In genomic region chr17:7439462-7440112, GRCh38 we compare ENCODE assay signal across 10 cellular contexts. TPM values are rescaled to one million over a fixed set of nuclear protein-coding genes. Genes with fewer than 3 reads are reported as not detected.
A peak's percentile ranks its signal among the peaks of the same experiment; 100 is the strongest.
DNase-seq lines count a peak whose midpoint lies in the region; ATAC-seq and TF ChIP-seq lines count a peak whose summit lies in the region.
"Had no signal": no experiment of that assay in that cellular context is flagged by ENCODE, and none has a peak within 500 bp of the region (broad histone marks: within the 10 kb centered on the region; RNA-seq: fewer than 3 reads in every experiment).

Gene FGF11, plus strand, starts transcription at chr17:7439512. Its CDS starts 109 bp downstream, at chr17:7439621.

- H3K36me3 ChIP-seq in liver (ENCODE audit: control insufficient read depth in 4 of 4, insufficient read depth in 3 of 4, low read depth in 1 of 4, low read length in 3 of 4) (no peaks in the 10 kb centered on the region), thymus (ENCODE audit: control insufficient read depth, insufficient read depth) (no peaks in the 10 kb centered on the region)

- TF ChIP-seq POLR2A in erythroblast (IDR thresholded peaks at IDR 0.05; ENCODE audit: low read length): no peak

- intact Hi-C loops in activated CD4-positive, alpha-beta T cell treated with anti-CD3 and anti-CD28 coated beads for 36 hours (cut with DNase I, micrococcal nuclease): loop anchor here (2.0 to 5.0 kb wide), 2 partner anchors 37 to 787 kb away; partner anchors contain the start of genes C17orf100 (in 1 of the 2) and MED31 (in 1 of the 2)

- no peak within 1 kb of the TSS for H3K9ac ChIP-seq in liver (ENCODE audit: low read depth in 1 of 2, low read length in 2 of 2)

- H3K9me3 ChIP-seq in liver (ENCODE audit: control insufficient read depth in 4 of 4, low read length in 3 of 4) (no peaks in the 10 kb centered on the region), thymus (ENCODE audit: control insufficient read depth) (no peaks in the 10 kb centered on the region)

- H3K4me1 ChIP-seq in liver (ENCODE audit: control insufficient read depth in 4 of 4, insufficient read depth in 4 of 4, low read length in 3 of 4) (peaks cover 23 to 54% (median 45%) of the 10 kb centered on the region in 4 donors), thymus (ENCODE audit: control insufficient read depth, insufficient read depth, low read length) (peaks cover 33% of the 10 kb centered on the region)

- POLR2A ChIA-PET in activated CD4-positive, alpha-beta T cell treated with anti-CD3 and anti-CD28 coated beads for 36 hours (lab: Charles Lee): interaction anchor here (0.6 kb wide), 1 partner anchor 513 kb away, joined by 3 read pairs; no protein-coding TSS in a partner anchor

- H3K27ac ChIP-seq in liver (ENCODE audit: low read depth in 1 of 2, low read length in 2 of 2) (no peak within 1 kb of the TSS), thymus (ENCODE audit: low read depth) (no peak within 1 kb of the TSS)

- peak; percentile 24 for DNase-seq in activated CD4-positive, alpha-beta T cell treated with anti-CD3 and anti-CD28 coated beads for 36 hours
- DNase-seq in activated CD4-positive, alpha-beta T cell treated with anti-CD3 and anti-CD28 coated beads for 1 hour: no peak
- DNase-seq in astrocyte of the spinal cord (ENCODE audit: low read depth, low spot score): no peak
- DNase-seq in pons (ENCODE audit: low spot score): no peak
- no peak for DNase-seq in NCI-H446 (lab: John Stamatoyannopoulos, UW)
- no peak for DNase-seq in erythroblast (lab: John Stamatoyannopoulos, UW)
- DNase-seq: DMS153, NCI-H2029 had no signal

- TF ChIP-seq RAD21 in liver (IDR thresholded peaks at IDR 0.05): no peak

- H3K4me3 ChIP-seq in astrocyte of the spinal cord (ENCODE audit: low read depth, low read length) (peak within 1 kb of the TSS; percentile 39), liver (ENCODE audit: low read depth in 1 of 3, low read length in 3 of 3) (peak within 1 kb of the TSS; percentile 26 to 30 (median 28)), thymus (ENCODE audit: low read length) (peak within 1 kb of the TSS; percentile 43)

- peak within 1 kb of the TSS; percentile 45 for H3K27ac Mint-ChIP-seq in activated CD4-positive, alpha-beta T cell treated with anti-CD3 and anti-CD28 coated beads for 36 hours

- H3K36me3 Mint-ChIP-seq in activated CD4-positive, alpha-beta T cell treated with anti-CD3 and anti-CD28 coated beads for 36 hours (ENCODE audit: low read depth): peaks cover 13% of the 10 kb centered on the region

- CTCF ChIA-PET in activated CD4-positive, alpha-beta T cell treated with anti-CD3 and anti-CD28 coated beads for 36 hours (lab: Charles Lee): interaction anchor here (0.5 to 2.8 kb wide), 5 partner anchors 39 to 245 kb away, joined by 3 to 10 read pairs (median 5); partner anchors contain the start of gene SENP3

- H3K9me3 Mint-ChIP-seq in activated CD4-positive, alpha-beta T cell treated with anti-CD3 and anti-CD28 coated beads for 36 hours (ENCODE audit: low read depth): no peaks in the 10 kb centered on the region

- WGBS in liver: 11% methylated on average over 50 of the region's 50 CpGs
- WGBS in thymus: 5% methylated on average over 50 of the region's 50 CpGs

- TF ChIP-seq CTCF in astrocyte of the spinal cord (IDR thresholded peaks at IDR 0.05; ENCODE audit: low read depth, low read length) (no peak), liver (IDR thresholded peaks at IDR 0.05; ENCODE audit: low read depth, low read length, missing input control) (no peak)

- ATAC-seq in activated CD4-positive, alpha-beta T cell treated with anti-CD3 and anti-CD28 coated beads for 36 hours: no peak

- peaks cover 31% of the 10 kb centered on the region for H3K27me3 Mint-ChIP-seq in activated CD4-positive, alpha-beta T cell treated with anti-CD3 and anti-CD28 coated beads for 36 hours

- in situ Hi-C loops in astrocyte of the spinal cord (cut with HindIII; ENCODE audit: low sequenced_read_pairs): no loop called here

- peak within 1 kb of the TSS; percentile 79 for H3K4me3 Mint-ChIP-seq in activated CD4-positive, alpha-beta T cell treated with anti-CD3 and anti-CD28 coated beads for 36 hours

- H3K27me3 ChIP-seq in liver (ENCODE audit: control insufficient read depth in 4 of 4, insufficient read depth in 4 of 4, low read length in 3 of 4) (peaks cover 0 to 3% (median 0%) of the 10 kb centered on the region in 4 donors), thymus (ENCODE audit: control insufficient read depth, insufficient read depth) (peaks cover 60% of the 10 kb centered on the region)

- peaks cover 37% of the 10 kb centered on the region for H3K4me1 Mint-ChIP-seq in activated CD4-positive, alpha-beta T cell treated with anti-CD3 and anti-CD28 coated beads for 36 hours

TF ChIP-seq in liver, 16 proteins besides CTCF, POLR2A, EP300 and RAD21:
- no peak for TF ChIP-seq FOXA1 (IDR thresholded peaks at IDR 0.05)
- no peak for TF ChIP-seq REST (IDR thresholded peaks at IDR 0.05)
- TF ChIP-seq TAF1 (conservative IDR thresholded peaks at IDR 0.05): no peak
- no peak for TF ChIP-seq ZBTB33 (IDR thresholded peaks at IDR 0.05)
- no peak for TF ChIP-seq GABPA (IDR thresholded peaks at IDR 0.05 in 1 of 2, conservative IDR thresholded peaks at IDR 0.05 in 1 of 2)
- no peak for TF ChIP-seq HNF4A (conservative IDR thresholded peaks at IDR 0.05)
- no peak for TF ChIP-seq NR2F2 (IDR thresholded peaks at IDR 0.05)
- TF ChIP-seq, protein P1, sequence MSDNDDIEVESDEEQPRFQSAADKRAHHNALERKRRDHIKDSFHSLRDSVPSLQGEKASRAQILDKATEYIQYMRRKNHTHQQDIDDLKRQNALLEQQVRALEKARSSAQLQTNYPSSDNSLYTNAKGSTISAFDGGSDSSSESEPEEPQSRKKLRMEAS (IDR thresholded peaks at IDR 0.05): no peak
- TF ChIP-seq SP1 (IDR thresholded peaks at IDR 0.05): no peak
- TF ChIP-seq EGR1 (IDR thresholded peaks at IDR 0.05; ENCODE audit: low read depth in 2 of 2): no peak
- TF ChIP-seq HNF4G (IDR thresholded peaks at IDR 0.05): no peak
- no peak for TF ChIP-seq RXRA (IDR thresholded peaks at IDR 0.05)
- no peak for TF ChIP-seq JUND (IDR thresholded peaks at IDR 0.05)
- TF ChIP-seq YY1 (IDR thresholded peaks at IDR 0.05): no peak
- TF ChIP-seq FOXA2 (IDR thresholded peaks at IDR 0.05): no peak
- TF ChIP-seq, protein P2, sequence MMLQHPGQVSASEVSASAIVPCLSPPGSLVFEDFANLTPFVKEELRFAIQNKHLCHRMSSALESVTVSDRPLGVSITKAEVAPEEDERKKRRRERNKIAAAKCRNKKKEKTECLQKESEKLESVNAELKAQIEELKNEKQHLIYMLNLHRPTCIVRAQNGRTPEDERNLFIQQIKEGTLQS (IDR thresholded peaks at IDR 0.05): no peak

RNA-seq across cellular contexts. Expression of gene FGF11, which starts in this region (rescaled TPM):
- total RNA-seq in activated CD4-positive, alpha-beta T cell treated with anti-CD3 and anti-CD28 coated beads for 36 hours: 10 to 100 TPM in 1 of 2 experiments, 1 to 10 TPM in 1; 6.9 to 10.6 TPM
- total RNA-seq in liver: under 1 TPM; 0.19 to 0.25 TPM
- polyA plus RNA-seq in liver: under 1 TPM; 0.17 to 0.21 TPM
- 5.5 TPM for polyA plus RNA-seq in thymus

Comparison
In these comparisons a context has a peak if more than half of its experiments do, and no peak if none do; other contexts are left out.
1. RNA of gene FGF11 (total RNA-seq): 6.9 to 10.6 TPM in activated CD4-positive, alpha-beta T cell treated with anti-CD3 and anti-CD28 coated beads for 36 hours; 0.19 to 0.25 TPM in liver; every median in the first group is over 4 times any median in the second.
2. Peak in every context shown above with its lines, with median percentiles within 50 percentile points of each other: H3K4me3 ChIP-seq.